Comparison of ENCODE assay signal across 21 cellular contexts in the genomic region with DNA sequence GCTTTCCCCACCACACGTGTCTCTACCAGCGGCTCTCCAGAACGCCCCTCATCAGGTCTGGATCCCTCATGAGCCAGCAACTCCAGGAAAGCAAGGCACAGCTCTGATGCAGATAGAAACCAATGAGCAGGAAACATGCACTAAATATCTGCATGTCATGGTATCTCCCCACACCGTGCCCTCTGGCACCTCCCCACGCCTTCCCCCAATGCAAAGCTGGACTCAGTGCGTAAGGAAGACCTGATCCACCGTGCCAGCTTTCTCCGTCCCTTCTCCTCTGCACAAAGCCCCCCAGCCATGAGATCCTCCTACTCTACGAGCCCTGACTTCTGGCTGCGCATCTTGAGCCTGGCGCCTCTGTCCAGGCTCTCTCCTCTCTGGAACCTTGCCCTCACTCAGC. TPM values are rescaled to one million over a fixed set of nuclear protein-coding genes. Genes with fewer than 3 reads are reported as not detected.
A peak's percentile ranks its signal among the peaks of the same experiment; 100 is the strongest.
DNase-seq lines count a peak whose midpoint lies in the region; ATAC-seq, FAIRE-seq and TF ChIP-seq lines count a peak whose summit lies in the region.
"Had no signal": no experiment of that assay in that cellular context is flagged by ENCODE, and none has a peak within 500 bp of the region (broad histone marks: within the 10 kb centered on the region; RNA-seq: fewer than 3 reads in every experiment).

No MANE protein-coding gene starts in this region.

- H3K4me2 ChIP-seq in GM12878 (ENCODE audit: control insufficient read depth, insufficient read depth) (no peak overlapping the region), skeletal muscle satellite cell (ENCODE audit: low read length) (peak overlapping the region; percentile 71)

- TF ChIP-seq EP300 in GM12878 (IDR thresholded peaks at IDR 0.05; ENCODE audit: borderline replicate concordance in 1 of 2, control insufficient read depth in 1 of 2, low read depth in 2 of 2, low read length in 2 of 2): no peak
- TF ChIP-seq EP300 in esophagus muscularis mucosa (IDR thresholded peaks at IDR 0.05): no peak

- POLR2A ChIA-PET in Panc1 (lab: Charles Lee) (no interaction called here), GM12878 (lab: Charles Lee) (no interaction called here)

- peaks cover 64% of the 10 kb centered on the region for H3K4me1 ChIP-seq in Panc1 (ENCODE audit: control insufficient read depth, insufficient read depth, low read length)
- H3K4me1 ChIP-seq in GM12878 (ENCODE audit: control insufficient read depth, insufficient read depth, low read length): no peaks in the 10 kb centered on the region
- peaks cover 0 to 12% (median 3%) of the 10 kb centered on the region in 4 donors for H3K4me1 ChIP-seq in esophagus muscularis mucosa
- peaks cover 11% of the 10 kb centered on the region for H3K4me1 ChIP-seq in skeletal muscle satellite cell (ENCODE audit: control insufficient read depth, insufficient read depth, low read length)
- no peaks in the 10 kb centered on the region for H3K4me1 ChIP-seq in left lung
- H3K4me1 ChIP-seq: BE2C had no signal

- TF ChIP-seq CTCF in Panc1 (IDR thresholded peaks at IDR 0.05) (no peak), GM12878 (IDR thresholded peaks at IDR 0.05 in 2 of 3, conservative IDR thresholded peaks at IDR 0.05 in 1 of 3; ENCODE audit: control insufficient read depth in 2 of 3, extremely low read depth in 1 of 3, insufficient read depth in 1 of 3, low read depth in 3 of 3, low read length in 3 of 3) (no peak), esophagus muscularis mucosa (IDR thresholded peaks at IDR 0.05) (no peak), left lung (IDR thresholded peaks at IDR 0.05) (no peak)

- no peak overlapping the region for H3K9ac ChIP-seq in GM12878 (ENCODE audit: control insufficient read depth, insufficient read depth, low read length)
- H3K9ac ChIP-seq in skeletal muscle satellite cell (ENCODE audit: low read depth, low read length): peak overlapping the region; percentile 4
- H3K9ac ChIP-seq: GM23248 had no signal

- H3K27me3 ChIP-seq in Panc1 (ENCODE audit: control insufficient read depth, insufficient read depth, low read length): no peaks in the 10 kb centered on the region
- H3K27me3 ChIP-seq in GM12878 (replicated peaks in 1 of 2; ENCODE audit: control insufficient read depth in 2 of 2, insufficient read depth in 2 of 2, low read length in 1 of 2): no peaks in the 10 kb centered on the region; a peak in 2 of 4 replicates
- peaks cover 0 to 3% (median 0%) of the 10 kb centered on the region in 4 donors for H3K27me3 ChIP-seq in esophagus muscularis mucosa
- no peaks in the 10 kb centered on the region for H3K27me3 ChIP-seq in skeletal muscle satellite cell (ENCODE audit: control insufficient read depth, insufficient read depth, low read length)
- peaks cover 0 to 11% of the 10 kb centered on the region in 2 donors for H3K27me3 ChIP-seq in left lung

- intact Hi-C loops in Panc1 (cut with micrococcal nuclease; ENCODE audit: unreplicated experiment) (no loop called here), GM12878 (cut with micrococcal nuclease; ENCODE audit: unreplicated experiment) (no loop called here), esophagus muscularis mucosa (cut with DNase I) (no loop called here), left lung (cut with DNase I) (no loop called here)

- WGBS in GM12878 (ENCODE audit: insufficient coverage, insufficient replicate concordance, low lambda C conversion rate, missing lambda C conversion rate): 21% methylated on average over 11 of the region's 11 CpGs
- WGBS in esophagus muscularis mucosa: 87% methylated on average over 11 of the region's 11 CpGs

- peak overlapping the region in 1 of 2 experiments; percentile 45; a peak in 2 of 4 replicates for H3K4me3 ChIP-seq in Panc1 (ENCODE audit: low read depth in 2 of 2, low read length in 2 of 2)
- no peak overlapping the region for H3K4me3 ChIP-seq in GM12878
- H3K4me3 ChIP-seq in esophagus muscularis mucosa: no peak overlapping the region
- H3K4me3 ChIP-seq in skeletal muscle satellite cell (ENCODE audit: low read length): peak overlapping the region; percentile 7
- H3K4me3 ChIP-seq in left lung: no peak overlapping the region
- H3K4me3 ChIP-seq: GM23248 had no signal

- H2AFZ ChIP-seq in GM12878 (ENCODE audit: control insufficient read depth, low read depth, low read length): no peak overlapping the region
- H2AFZ ChIP-seq: GM23248 had no signal

- no peaks in the 10 kb centered on the region for H4K20me1 ChIP-seq in GM12878 (ENCODE audit: control insufficient read depth, insufficient read depth)

- BruUV-seq in Panc1 (replicated peaks; lab: Mats Ljungman, UMichigan) (no TSS peak), GM12878 (replicated peaks; lab: Mats Ljungman, UMichigan) (no TSS peak)

- ATAC-seq in Panc1: peak; percentile 59
- peak; percentile 12; the same call in 2 of the 3 replicates for ATAC-seq in GM12878
- no peak for ATAC-seq in left lung
- ATAC-seq: HepG2 had no signal

- TF ChIP-seq RAD21 in GM12878 (IDR thresholded peaks at IDR 0.05; ENCODE audit: insufficient read depth, low read depth, low read length): no peak

- H3K27ac ChIP-seq in Panc1 (ENCODE audit: low read length): peak overlapping the region; percentile 80
- no peak overlapping the region for H3K27ac ChIP-seq in GM12878 (ENCODE audit: control insufficient read depth, insufficient read depth)
- H3K27ac ChIP-seq in esophagus muscularis mucosa (replicated peaks in 1 of 4): no peak overlapping the region
- H3K27ac ChIP-seq in left lung: no peak overlapping the region
- H3K27ac ChIP-seq: GM23248 had no signal

- TF ChIP-seq POLR2A in GM12878 (IDR thresholded peaks at IDR 0.05; ENCODE audit: low read depth, low read length): no peak
- no peak for TF ChIP-seq POLR2A in esophagus muscularis mucosa (IDR thresholded peaks at IDR 0.05; ENCODE audit: low read depth)

- DNase-seq in Panc1 (ENCODE audit: low read depth, low spot score) (no peak), GM12878 (ENCODE audit: low read depth, low spot score) (no peak), esophagus muscularis mucosa (ENCODE audit: extremely low spot score) (peak; percentile 89), left lung (no peak), occipital lobe (lab: John Stamatoyannopoulos, UW) (no peak), COLO829 (ENCODE audit: low spot score) (no peak)
- DNase-seq: ACHN; BE2C; Caco-2; CD4-positive, CD25-positive, alpha-beta regulatory T cell; CD8-positive, alpha-beta memory T cell; GM23248; HCEC 1CT had no signal

- no peaks in the 10 kb centered on the region for H3K9me3 ChIP-seq in Panc1 (ENCODE audit: control insufficient read depth, insufficient read depth, low read depth, low read length)
- no peaks in the 10 kb centered on the region for H3K9me3 ChIP-seq in GM12878 (replicated peaks; ENCODE audit: control insufficient read depth, insufficient read depth, low read length)
- H3K9me3 ChIP-seq in esophagus muscularis mucosa: no peaks in the 10 kb centered on the region
- no peaks in the 10 kb centered on the region for H3K9me3 ChIP-seq in skeletal muscle satellite cell (replicated peaks; ENCODE audit: low read length)
- H3K9me3 ChIP-seq in left lung: no peaks in the 10 kb centered on the region
- H3K9me3 ChIP-seq: BE2C, Caco-2 had no signal

- H3K36me3 ChIP-seq in Panc1 (ENCODE audit: control insufficient read depth, insufficient read depth, low read length) (no peaks in the 10 kb centered on the region; the same call in 1 of the 2 replicates), GM12878 (ENCODE audit: control insufficient read depth in 2 of 2, insufficient read depth in 2 of 2, low read length in 1 of 2) (no peaks in the 10 kb centered on the region), esophagus muscularis mucosa (no peaks in the 10 kb centered on the region), skeletal muscle satellite cell (ENCODE audit: insufficient read depth, low read length) (no peaks in the 10 kb centered on the region), left lung (no peaks in the 10 kb centered on the region)
- H3K36me3 ChIP-seq: BE2C had no signal

- no peaks in the 10 kb centered on the region for H3K79me2 ChIP-seq in GM12878 (ENCODE audit: control insufficient read depth, insufficient read depth, low read length)

- in situ Hi-C loops in Panc1 (cut with HindIII; ENCODE audit: low pct_unique_long_range_greater_than_20kb, low sequenced_read_pairs) (no loop called here), GM12878 (cut with MboI) (no loop called here)

- SMC1A ChIA-PET in GM12878 (lab: Charles Lee; ENCODE audit: uncharacterized antibody, unreplicated experiment): no interaction called here

- CTCF ChIA-PET in Panc1 (lab: Charles Lee) (interaction anchor here (0.6 kb wide), 1 partner anchor 77 kb away, joined by 3 read pairs; no protein-coding TSS in a partner anchor), GM12878 (lab: Yijun Ruan, JAX) (no interaction called here)

- RAD21 ChIA-PET in GM12878 (lab: Charles Lee; ENCODE audit: unreplicated experiment): no interaction called here

- no peak for FAIRE-seq in GM12878 (lab: Jason Lieb, UNC)
- FAIRE-seq: A204.1, D721Med, G401.6, GM12892, GM18507, HepG2 had no signal

TF ChIP-seq in GM12878, 131 proteins besides CTCF, POLR2A, EP300 and RAD21 (continues in another document):
- no peak for TF ChIP-seq NR2C2 (IDR thresholded peaks at IDR 0.05; ENCODE audit: borderline replicate concordance, control insufficient read depth, insufficient read length, low read depth)
- no peak for TF ChIP-seq CREM (IDR thresholded peaks at IDR 0.05; ENCODE audit: low read depth)
- TF ChIP-seq RB1 (IDR thresholded peaks at IDR 0.05; ENCODE audit: borderline replicate concordance): no peak

RNA-seq across cellular contexts. Expression of gene PDE10A, which starts 9.4 kb away (rescaled TPM):
- total RNA-seq in Panc1 (2021; ENCODE audit: unreplicated experiment) (27.8 TPM), GM12878 (2014; rRNA removed) (0.05 and 0.06 TPM in 2 replicates), GM12878 (2014; rRNA removed; fragmentation: Illumina TruSeq; extraction: Trizol) (under 0.01 TPM in 1 of 2 replicates, not detected in the other), GM12878 (2021) (0.03 and 0.16 TPM in 2 replicates), esophagus muscularis mucosa (1 to 10 TPM; 2.9 to 8.8 (median 3.9) TPM), left lung (1 to 10 TPM; 1.3 to 3.8 TPM), occipital lobe (62.7 TPM)
- polyA plus RNA-seq in Panc1 (2012; ENCODE audit: insufficient read length): 10.5 TPM
- total RNA-seq in GM12878 (2013; cell fraction: nucleolus; rRNA removed): 0.10 TPM in 1 of 2 replicates, not detected in the other
- not detected for polyA plus RNA-seq in GM12878 (2011; ENCODE audit: low read depth)
- polyA plus RNA-seq in GM12878 (2011; rRNA removed) (1.3 and 1.7 TPM in 2 replicates), GM12878 (2014; fragmentation: Illumina TruSeq; extraction: Trizol) (0.04 TPM in 1 of 2 replicates, not detected in the other), GM12878 (2014; fragmentation: Nextera tagmentation; extraction: Ambion mirVana) (under 1 TPM; 0.02 to 0.03 TPM), GM12878 (2014; rRNA removed) (0.01 and 0.03 TPM in 2 replicates), GM12878 (2016; fragmentation: Nextera tagmentation; extraction: Ambion mirVana) (not detected)
- polyA plus RNA-seq in GM12878 (2011; cell fraction: cytosol; rRNA removed): 0.84 and 1.0 TPM in 2 replicates
- polyA plus RNA-seq in GM12878 (2011; cell fraction: nucleus; rRNA removed): 1.5 and 2.2 TPM in 2 replicates
- not detected in 2 replicates for polyA plus RNA-seq in GM12878 (2012)
- 4.1 and 5.9 TPM in 2 replicates for polyA minus RNA-seq in GM12878 (2011; rRNA and poly(A)+ RNA removed)
- 4.4 and 7.5 TPM in 2 replicates for polyA minus RNA-seq in GM12878 (2011; cell fraction: cytosol; rRNA and poly(A)+ RNA removed)
- polyA minus RNA-seq in GM12878 (2011; cell fraction: nucleus; rRNA and poly(A)+ RNA removed): 2.1 and 4.5 TPM in 2 replicates
- 0.76 and 1.3 TPM in 2 replicates for total RNA-seq in skeletal muscle satellite cell (2012; rRNA removed)
- total RNA-seq: CD4-positive, CD25-positive, alpha-beta regulatory T cell; CD8-positive, alpha-beta memory T cell; HepG2 had no signal
- polyA plus RNA-seq: CD4-positive, CD25-positive, alpha-beta regulatory T cell; CD8-positive, alpha-beta memory T cell; HepG2; IgD-negative memory B cell had no signal
